8 cellular contexts compared by ENCODE assay signal in the genomic region with DNA sequence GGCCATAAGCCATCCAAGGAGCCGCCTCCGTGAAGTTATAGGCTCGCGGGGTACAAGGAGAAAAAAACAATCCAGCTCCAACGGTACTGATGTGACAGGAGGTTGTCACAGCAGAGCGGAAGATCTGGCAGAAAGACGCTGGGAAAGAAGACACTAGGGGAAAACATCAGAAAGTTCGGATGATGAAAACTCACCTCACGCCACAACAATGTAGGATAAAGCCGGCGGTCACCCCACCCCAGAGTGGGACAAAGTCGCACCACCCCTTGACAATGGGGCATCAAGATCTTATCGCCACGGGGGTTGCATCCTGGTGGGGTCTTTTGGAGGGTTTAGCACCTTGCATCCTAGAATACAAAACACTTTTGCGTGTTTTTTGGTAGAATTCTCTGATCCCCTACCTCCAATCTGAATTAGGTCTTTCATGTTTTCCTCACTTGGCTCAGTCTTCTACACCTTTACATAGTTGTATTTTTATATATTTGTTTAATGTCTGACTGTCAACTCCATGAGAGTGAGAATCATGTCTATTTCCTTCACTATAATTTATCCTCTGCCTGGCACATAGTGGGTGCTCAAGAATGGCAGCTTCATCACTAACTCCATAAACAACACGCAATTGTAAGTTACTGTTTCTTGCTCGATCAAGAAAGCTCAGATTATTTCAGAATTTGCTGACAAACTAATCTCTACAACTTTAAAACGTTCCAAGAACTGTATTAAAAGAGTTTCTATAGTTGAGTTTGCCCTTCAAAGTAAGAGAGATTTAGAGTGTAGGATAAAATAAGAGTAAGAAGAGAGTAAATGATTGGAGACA. TPM values are rescaled to one million over a fixed set of nuclear protein-coding genes. Genes with fewer than 3 reads are reported as not detected.
A peak's percentile ranks its signal among the peaks of the same experiment; 100 is the strongest.
DNase-seq lines count a peak whose midpoint lies in the region; ATAC-seq lines count a peak whose summit lies in the region.
"Had no signal": no experiment of that assay in that cellular context is flagged by ENCODE, and none has a peak within 500 bp of the region (broad histone marks: within the 10 kb centered on the region; RNA-seq: fewer than 3 reads in every experiment).

No MANE protein-coding gene starts in this region.

- peak overlapping the region; percentile 52 for H3K4me3 ChIP-seq in iPS-18c (ENCODE audit: insufficient read depth, low read depth, low read length)

- CTCF ChIA-PET in activated CD4-positive, alpha-beta memory T cell treated with anti-CD3 and anti-CD28 coated beads, Interleukin-2, amount 10 ng/mL, durations not matched to agents 7 days and 5 days (lab: Charles Lee), result interaction anchor here (1.1 kb wide), 1 partner anchor 92 kb away, joined by 3 read pairs; no protein-coding TSS in a partner anchor

- peak overlapping the region; percentile 84 for H3K4me3 Mint-ChIP-seq in activated CD4-positive, alpha-beta memory T cell treated with anti-CD3 and anti-CD28 coated beads, Interleukin-2, amount 10 ng/mL, durations not matched to agents 7 days and 5 days
- H3K4me3 Mint-ChIP-seq in stimulated activated naive CD8-positive, alpha-beta T cell treated with anti-CD3 and anti-CD28 coated beads, Interleukin-15, amount 100 ng/mL, for 72 hours, result peak overlapping the region; percentile 82 to 92

- H3K4me1 Mint-ChIP-seq in activated CD4-positive, alpha-beta memory T cell treated with anti-CD3 and anti-CD28 coated beads, Interleukin-2, amount 10 ng/mL, durations not matched to agents 7 days and 5 days, result peaks cover 13% of the 10 kb centered on the region
- peaks cover 22% of the 10 kb centered on the region for H3K4me1 Mint-ChIP-seq in stimulated activated naive CD8-positive, alpha-beta T cell treated with anti-CD3 and anti-CD28 coated beads, Interleukin-15, amount 100 ng/mL, for 72 hours

- ATAC-seq in HG03280 (IDR thresholded peaks at IDR 0.05; ENCODE audit: unreplicated experiment), result peak; percentile 15
- no peak for ATAC-seq in stimulated activated naive CD8-positive, alpha-beta T cell treated with anti-CD3 and anti-CD28 coated beads, Interleukin-15, amount 100 ng/mL, for 72 hours
- no peak for ATAC-seq in HG03457 (IDR thresholded peaks at IDR 0.05; ENCODE audit: unreplicated experiment)
- no peak for ATAC-seq in GM18520 (IDR thresholded peaks at IDR 0.05; ENCODE audit: unreplicated experiment)
- no peak for ATAC-seq in GM19463 (IDR thresholded peaks at IDR 0.05; ENCODE audit: unreplicated experiment)

- peaks cover 20% of the 10 kb centered on the region for H3K27me3 Mint-ChIP-seq in activated CD4-positive, alpha-beta memory T cell treated with anti-CD3 and anti-CD28 coated beads, Interleukin-2, amount 10 ng/mL, durations not matched to agents 7 days and 5 days
- peaks cover 26% of the 10 kb centered on the region for H3K27me3 Mint-ChIP-seq in stimulated activated naive CD8-positive, alpha-beta T cell treated with anti-CD3 and anti-CD28 coated beads, Interleukin-15, amount 100 ng/mL, for 72 hours

- no peaks in the 10 kb centered on the region for H3K9me3 Mint-ChIP-seq in activated CD4-positive, alpha-beta memory T cell treated with anti-CD3 and anti-CD28 coated beads, Interleukin-2, amount 10 ng/mL, durations not matched to agents 7 days and 5 days
- H3K9me3 Mint-ChIP-seq in stimulated activated naive CD8-positive, alpha-beta T cell treated with anti-CD3 and anti-CD28 coated beads, Interleukin-15, amount 100 ng/mL, for 72 hours, result no peaks in the 10 kb centered on the region

- no peaks in the 10 kb centered on the region for H3K9me3 ChIP-seq in iPS-18c (ENCODE audit: control insufficient read depth, insufficient read depth, low read length)

- POLR2A ChIA-PET in activated CD4-positive, alpha-beta memory T cell treated with anti-CD3 and anti-CD28 coated beads, Interleukin-2, amount 10 ng/mL, durations not matched to agents 7 days and 5 days (lab: Charles Lee), result interaction anchor here (1.2 to 2.5 kb wide), 2 partner anchors 8 to 97 kb away, joined by 3 to 9 read pairs; no protein-coding TSS in a partner anchor

- DNase-seq in activated CD4-positive, alpha-beta memory T cell treated with anti-CD3 and anti-CD28 coated beads, Interleukin-2, amount 10 ng/mL, durations not matched to agents 7 days and 5 days, result no peak
- DNase-seq in stimulated activated naive CD8-positive, alpha-beta T cell treated with anti-CD3 and anti-CD28 coated beads, Interleukin-15, amount 100 ng/mL, for 72 hours, result no peak

- no peaks in the 10 kb centered on the region for H3K36me3 Mint-ChIP-seq in activated CD4-positive, alpha-beta memory T cell treated with anti-CD3 and anti-CD28 coated beads, Interleukin-2, amount 10 ng/mL, durations not matched to agents 7 days and 5 days (ENCODE audit: low read depth)

- H3K27ac Mint-ChIP-seq in activated CD4-positive, alpha-beta memory T cell treated with anti-CD3 and anti-CD28 coated beads, Interleukin-2, amount 10 ng/mL, durations not matched to agents 7 days and 5 days, result no peak overlapping the region
- peak overlapping the region; percentile 13 to 90 for H3K27ac Mint-ChIP-seq in stimulated activated naive CD8-positive, alpha-beta T cell treated with anti-CD3 and anti-CD28 coated beads, Interleukin-15, amount 100 ng/mL, for 72 hours

RNA-seq across cellular contexts. Expression of a gene that starts 0.6 kb away (rescaled TPM):
- under 1 TPM; 0.30 to 0.38 TPM for total RNA-seq in activated CD4-positive, alpha-beta memory T cell treated with anti-CD3 and anti-CD28 coated beads, Interleukin-2, amount 10 ng/mL, durations not matched to agents 7 days and 5 days
- total RNA-seq: RPMI7951 had no signal
